ENCODE assay signal across 9 cellular contexts in the genomic region with DNA sequence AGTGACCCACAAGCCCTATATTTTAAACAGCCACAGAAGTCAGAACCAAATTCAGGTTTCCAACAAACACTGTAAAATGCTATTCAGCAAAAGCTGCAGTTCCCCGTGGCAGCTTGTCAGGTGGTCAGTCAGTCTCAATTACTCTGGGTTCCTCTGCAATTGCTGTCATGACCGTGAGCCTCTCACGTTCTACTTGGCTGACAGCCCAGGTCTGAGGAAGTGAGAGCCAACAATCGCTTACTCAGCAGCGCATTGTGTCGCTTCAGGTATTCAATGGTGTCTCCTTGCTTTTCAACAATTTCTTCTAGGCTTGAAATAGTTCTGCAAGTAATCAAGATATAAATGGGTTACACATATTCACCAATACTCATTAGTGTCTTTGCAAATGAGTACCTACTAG. TPM values are rescaled to one million over a fixed set of nuclear protein-coding genes. Genes with fewer than 3 reads are reported as not detected.
DNase-seq lines count a peak whose midpoint lies in the region; ATAC-seq, FAIRE-seq and TF ChIP-seq lines count a peak whose summit lies in the region.
"Had no signal": no experiment of that assay in that cellular context is flagged by ENCODE, and none has a peak within 500 bp of the region (broad histone marks: within the 10 kb centered on the region; RNA-seq: fewer than 3 reads in every experiment).

No MANE protein-coding gene starts in this region.

- intact Hi-C loops in spleen (cut with DNase I; ENCODE audit: low total_unique reads), result no loop called here

- no peak for TF ChIP-seq POLR2A in spleen (IDR thresholded peaks at IDR 0.05)

- H3K27ac ChIP-seq in KMS-11 (peak overlapping the region; percentile 54), spleen (no peak overlapping the region)

- peak; percentile 53 for FAIRE-seq in islet of Langerhans (lab: Jason Lieb, UNC)

- peak overlapping the region; percentile 65 for H3K4me2 ChIP-seq in KMS-11

- DNase-seq in DMS153 (lab: John Stamatoyannopoulos, UW) (peak; percentile 66), amniotic epithelial cell (ENCODE audit: low read depth) (peak; percentile 12), LoVo (ENCODE audit: low spot score) (no peak), spleen (no peak), Kasumi-1 (lab: John Stamatoyannopoulos, UW) (no peak)
- DNase-seq: activated CD8-positive, alpha-beta memory T cell treated with anti-CD3 and anti-CD28 coated beads, Interleukin-2, amount 10 ng/mL, durations not matched to agents 7 days and 5 days had no signal

- 36 to 48% (median 39%) methylated on average over 6 of the region's 6 CpGs for WGBS in spleen, 5 donors

- H3K79me2 ChIP-seq in KMS-11 (ENCODE audit: insufficient read depth, low read depth), result no peaks in the 10 kb centered on the region

- TF ChIP-seq CTCF in KMS-11 (conservative IDR thresholded peaks at IDR 0.05; ENCODE audit: low read depth, low read length) (no peak), spleen (IDR thresholded peaks at IDR 0.05 in 8 of 11, conservative IDR thresholded peaks at IDR 0.05 in 3 of 11) (no peak)

- no peaks in the 10 kb centered on the region for H4K20me1 ChIP-seq in KMS-11 (ENCODE audit: insufficient read depth)

- H3K9ac ChIP-seq in KMS-11, result no peak overlapping the region; the same call in 1 of the 2 replicates

- H2AFZ ChIP-seq in KMS-11 (ENCODE audit: low read depth), result peak overlapping the region; percentile 9; the same call in 1 of the 2 replicates

- H3K36me3 ChIP-seq in KMS-11 (ENCODE audit: insufficient read depth), result no peaks in the 10 kb centered on the region
- H3K36me3 ChIP-seq in spleen, result peaks cover 0 to 75% (median 33%) of the 10 kb centered on the region in 6 donors

- no peaks in the 10 kb centered on the region for H3K27me3 ChIP-seq in KMS-11 (ENCODE audit: insufficient read depth, low read depth)
- no peaks in the 10 kb centered on the region for H3K27me3 ChIP-seq in spleen (replicated peaks in 1 of 7)

- H3K4me3 ChIP-seq in KMS-11 (IDR thresholded peaks at IDR 0.05; ENCODE audit: insufficient read depth, low read depth, low read length) (no peak overlapping the region), spleen (no peak overlapping the region)

- no peaks in the 10 kb centered on the region for H3K9me3 ChIP-seq in spleen

- H3K4me1 ChIP-seq in KMS-11 (ENCODE audit: low read depth, poor library complexity, severe bottlenecking) (peaks cover 42% of the 10 kb centered on the region), spleen (peaks cover 0 to 2% (median 0%) of the 10 kb centered on the region in 6 donors)

- no peak for ATAC-seq in HG03342 (IDR thresholded peaks at IDR 0.05; ENCODE audit: unreplicated experiment)
- ATAC-seq: activated CD8-positive, alpha-beta memory T cell treated with anti-CD3 and anti-CD28 coated beads, Interleukin-2, amount 10 ng/mL, durations not matched to agents 7 days and 5 days had no signal

RNA-seq across cellular contexts. Expression of a gene that starts 25.8 kb away (rescaled TPM):
- not detected for total RNA-seq in spleen
- polyA plus RNA-seq in spleen, result not detected
- total RNA-seq: activated CD8-positive, alpha-beta memory T cell treated with anti-CD3 and anti-CD28 coated beads, Interleukin-2, amount 10 ng/mL, durations not matched to agents 7 days and 5 days had no signal

RNA-seq across cellular contexts. Expression of a gene that starts 33.2 kb away (rescaled TPM):
- total RNA-seq in spleen, result 10 to 100 TPM; 12.3 to 19.1 (median 13.9) TPM
- polyA plus RNA-seq in spleen, result 1 to 10 TPM; 4.3 to 6.8 (median 5.2) TPM

RNA-seq across cellular contexts. Expression of a gene that starts 47.7 kb away (rescaled TPM):
- total RNA-seq in spleen, result not detected
- not detected for polyA plus RNA-seq in spleen
- total RNA-seq: activated CD8-positive, alpha-beta memory T cell treated with anti-CD3 and anti-CD28 coated beads, Interleukin-2, amount 10 ng/mL, durations not matched to agents 7 days and 5 days had no signal

Comparison
In these comparisons a context has a peak if more than half of its experiments do, and no peak if none do; other contexts are left out.
1. DNase-seq: peak in DMS153 (single experiment) and amniotic epithelial cell (single experiment); none in LoVo (single experiment), spleen (single experiment) and Kasumi-1 (0 of 2).